In genomic region chr17:29674270-29674669, GRCh38 we compare ENCODE assay signal across 19 cellular contexts. TPM values are rescaled to one million over a fixed set of nuclear protein-coding genes. Genes with fewer than 3 reads are reported as not detected.
DNase-seq lines count a peak whose midpoint lies in the region; ATAC-seq, FAIRE-seq and TF ChIP-seq lines count a peak whose summit lies in the region.
"Had no signal": no experiment of that assay in that cellular context is flagged by ENCODE, and none has a peak within 500 bp of the region (broad histone marks: within the 10 kb centered on the region; RNA-seq: fewer than 3 reads in every experiment).

No MANE protein-coding gene starts in this region.

- H3K27me3 ChIP-seq in gastrocnemius medialis: no peaks in the 10 kb centered on the region

- in situ Hi-C loops in KBM-7 (cut with MboI; ENCODE audit: low pct_unique_long_range_greater_than_20kb, low sequenced_read_pairs) (no loop called here), gastrocnemius medialis (cut with MboI; ENCODE audit: low sequenced_read_pairs in 4 of 4) (no loop called here)

- no peak for TF ChIP-seq CTCF in gastrocnemius medialis (IDR thresholded peaks at IDR 0.05 in 4 of 5, conservative IDR thresholded peaks at IDR 0.05 in 1 of 5)

- no peaks in the 10 kb centered on the region for H3K9me3 Mint-ChIP-seq in activated naive CD4-positive, alpha-beta T cell treated with anti-CD3 and anti-CD28 coated beads for 36 hours

- intact Hi-C loops in activated naive CD4-positive, alpha-beta T cell treated with anti-CD3 and anti-CD28 coated beads for 36 hours (cut with micrococcal nuclease): loop anchor here (1.0 kb wide), 1 partner anchor 9 kb away; no protein-coding TSS in a partner anchor
- intact Hi-C loops in gastrocnemius medialis (cut with DNase I; ENCODE audit: low total_unique reads): no loop called here

- peak overlapping the region; percentile 97 to 100 (median 98) for H3K27ac ChIP-seq in gastrocnemius medialis

- peak overlapping the region in 3 of 4 donors; percentile 41 to 67 (median 61) for H3K4me3 ChIP-seq in gastrocnemius medialis

- peak; percentile 45 to 54 for ATAC-seq in gastrocnemius medialis
- no peak for ATAC-seq in GM18498 (IDR thresholded peaks at IDR 0.05; ENCODE audit: unreplicated experiment)
- ATAC-seq: HepG2 had no signal

- H3K27ac Mint-ChIP-seq in activated naive CD4-positive, alpha-beta T cell treated with anti-CD3 and anti-CD28 coated beads for 36 hours: peak overlapping the region; percentile 52

- CTCF ChIA-PET in activated naive CD4-positive, alpha-beta T cell treated with anti-CD3 and anti-CD28 coated beads for 36 hours (lab: Charles Lee): interaction anchor here (0.9 to 1.3 kb wide), 2 partner anchors 9 to 35 kb away, joined by 4 to 8 read pairs; no protein-coding TSS in a partner anchor

- TF ChIP-seq POLR2A in gastrocnemius medialis (IDR thresholded peaks at IDR 0.05) (peak; percentile 58 to 79), H54 (IDR thresholded peaks at IDR 0.05; ENCODE audit: low read depth, low read length) (no peak)

- peaks cover 0 to 32% of the 10 kb centered on the region in 2 donors for H3K36me3 ChIP-seq in gastrocnemius medialis

- DNase-seq in activated naive CD4-positive, alpha-beta T cell treated with anti-CD3 and anti-CD28 coated beads for 36 hours: peak; percentile 52
- no peak for DNase-seq in activated naive CD4-positive, alpha-beta T cell treated with Interleukin-2 at 50 U/mL for 16 hours
- DNase-seq in KBM-7 (peak; percentile 69), gastrocnemius medialis (peak; percentile 64 to 75), HTR-8/SVneo (ENCODE audit: insufficient read length, low spot score) (no peak), H54 (ENCODE audit: insufficient read length, low spot score) (no peak)
- peak; percentile 17 for DNase-seq in activated naive CD4-positive, alpha-beta T cell treated with anti-CD3 and anti-CD28 coated beads, Interleukin-2, amount 50 U/mL, for 16 hours
- DNase-seq: activated CD4-positive, alpha-beta T cell treated with anti-CD3 and anti-CD28 coated beads for 4 hours; activated gamma-delta T cell; glutamatergic neuron; kidney; NCI-H146; NCI-H526; stimulated activated CD8-positive, alpha-beta memory T cell treated with anti-CD3 and anti-CD28 coated beads, Interleukin-4, amount 100 ng/mL, for 48 hours; trophoblast cell had no signal

- H3K27me3 Mint-ChIP-seq in activated naive CD4-positive, alpha-beta T cell treated with anti-CD3 and anti-CD28 coated beads for 36 hours (ENCODE audit: low read depth): no peaks in the 10 kb centered on the region

- no peak overlapping the region for H3K4me3 Mint-ChIP-seq in activated naive CD4-positive, alpha-beta T cell treated with anti-CD3 and anti-CD28 coated beads for 36 hours

- peaks cover 38 to 48% of the 10 kb centered on the region in 2 donors for H3K4me1 ChIP-seq in gastrocnemius medialis

- H3K36me3 Mint-ChIP-seq in activated naive CD4-positive, alpha-beta T cell treated with anti-CD3 and anti-CD28 coated beads for 36 hours (ENCODE audit: low read depth): peaks cover 21% of the 10 kb centered on the region

- FAIRE-seq in HTR-8/SVneo (lab: Jason Lieb, UNC) (no peak), H54 (lab: Jason Lieb, UNC) (no peak)
- FAIRE-seq: bronchial epithelial cell, HepG2, kidney, RCC 7860 had no signal

- H3K4me1 Mint-ChIP-seq in activated naive CD4-positive, alpha-beta T cell treated with anti-CD3 and anti-CD28 coated beads for 36 hours (ENCODE audit: low read depth): peaks cover 32% of the 10 kb centered on the region

- H3K9me3 ChIP-seq in gastrocnemius medialis: no peaks in the 10 kb centered on the region

RNA-seq across cellular contexts. Expression of gene CORO6, which starts 51.6 kb away (rescaled TPM):
- total RNA-seq in activated naive CD4-positive, alpha-beta T cell treated with anti-CD3 and anti-CD28 coated beads for 36 hours: 10 to 100 TPM; 24.8 to 27.3 TPM
- 100 to 1,000 TPM; 409 to 694 (median 563) TPM for total RNA-seq in gastrocnemius medialis

Comparison
In these comparisons a context has a peak if more than half of its experiments do, and no peak if none do; other contexts are left out.
1. DNase-seq: peak in activated naive CD4-positive, alpha-beta T cell treated with anti-CD3 and anti-CD28 coated beads for 36 hours (single experiment), KBM-7 (single experiment), activated naive CD4-positive, alpha-beta T cell treated with anti-CD3 and anti-CD28 coated beads, Interleukin-2, amount 50 U/mL, for 16 hours (single experiment) and gastrocnemius medialis (2 of 2); none in activated naive CD4-positive, alpha-beta T cell treated with Interleukin-2 at 50 U/mL for 16 hours (single experiment), HTR-8/SVneo (single experiment) and H54 (single experiment).
2. RNA of gene CORO6, which starts 51.6 kb away (total RNA-seq): 409 to 694 TPM in gastrocnemius medialis; 24.8 to 27.3 TPM in activated naive CD4-positive, alpha-beta T cell treated with anti-CD3 and anti-CD28 coated beads for 36 hours; every median in the first group is over 10 times any median in the second.